Comparison of ENCODE assay signal across 18 cellular contexts in the genomic region with DNA sequence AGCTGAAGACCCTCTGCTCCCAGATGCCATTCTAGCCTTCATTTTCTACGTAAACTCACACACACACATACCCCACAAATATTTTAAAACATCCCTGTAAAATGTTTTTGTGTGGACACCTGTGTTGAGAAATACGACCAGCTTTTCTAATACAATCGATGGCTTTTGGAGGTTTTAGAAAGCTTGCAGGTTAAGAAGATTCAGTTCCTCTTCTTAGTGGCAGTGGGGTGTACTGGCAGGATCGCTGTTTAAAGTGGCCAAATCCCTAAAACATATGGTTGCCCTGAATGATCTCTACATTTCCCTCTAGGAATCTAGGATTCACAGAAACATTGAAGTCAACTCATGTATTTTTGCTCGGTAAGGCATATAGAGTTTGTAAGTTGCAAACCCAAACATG.
"Had no signal": no experiment of that assay in that cellular context is flagged by ENCODE, and none has a peak within 500 bp of the region (broad histone marks: within the 10 kb centered on the region; RNA-seq: fewer than 3 reads in every experiment).

No MANE protein-coding gene starts in this region.

- H3K4me1 Mint-ChIP-seq: activated naive CD8-positive, alpha-beta T cell treated with anti-CD3 and anti-CD28 coated beads for 36 hours; endodermal cell; stimulated activated memory B cell treated with anti-CD40 and anti-IgM and Interleukin-4, amounts not matched to agents 10 μg/mL and 1 μg/mL and 100 μg/mL, for 72 hours had no signal

- DNase-seq: activated CD8-positive, alpha-beta memory T cell treated with anti-CD3 and anti-CD28 coated beads, Interleukin-2, amount 50 U/mL, for 4 hours; activated naive CD4-positive, alpha-beta T cell treated with Interleukin-2 at 50 U/mL for 16 hours; activated naive CD8-positive, alpha-beta T cell treated with anti-CD3 and anti-CD28 coated beads for 36 hours; activated T-cell treated with anti-CD3 and anti-CD28 coated beads, Interleukin-2, amount 50 U/mL, for 24 hours; amniotic stem cell; cerebellar nuclear complex; endodermal cell; heart left ventricle; left cardiac atrium; retina; sigmoid colon; stimulated activated CD4-positive, alpha-beta T cell treated with anti-CD3 and anti-CD28 coated beads, Interleukin-15, amount 100 ng/mL, for 24 hours; transverse colon; uterus had no signal

- ATAC-seq: heart left ventricle; left cardiac atrium; natural killer cell treated with Interleukin-12 subunit alpha and Interleukin-12 subunit beta and Interleukin-15 and Interleukin-18, amount 100 ng/mL, for 72 hours; stimulated activated memory B cell treated with anti-CD40 and anti-IgM and Interleukin-4, amounts not matched to agents 10 μg/mL and 1 μg/mL and 100 μg/mL, for 72 hours had no signal

- H3K27ac Mint-ChIP-seq: activated naive CD8-positive, alpha-beta T cell treated with anti-CD3 and anti-CD28 coated beads for 36 hours; activated T-cell treated with anti-CD3 and anti-CD28 coated beads, Interleukin-2, amount 50 U/mL, for 24 hours; endodermal cell; memory B cell; natural killer cell treated with Interleukin-12 subunit alpha and Interleukin-12 subunit beta and Interleukin-15 and Interleukin-18, amount 100 ng/mL, for 72 hours; progenitor cell of endocrine pancreas; stimulated activated memory B cell treated with anti-CD40 and anti-IgM and Interleukin-4, amounts not matched to agents 10 μg/mL and 1 μg/mL and 100 μg/mL, for 72 hours had no signal

- H3K9me3 Mint-ChIP-seq: activated T-cell treated with anti-CD3 and anti-CD28 coated beads, Interleukin-2, amount 50 U/mL, for 24 hours; endodermal cell; memory B cell had no signal

- H3K4me3 Mint-ChIP-seq: activated naive CD8-positive, alpha-beta T cell treated with anti-CD3 and anti-CD28 coated beads for 36 hours; activated T-cell treated with anti-CD3 and anti-CD28 coated beads, Interleukin-2, amount 50 U/mL, for 24 hours; endodermal cell; memory B cell; natural killer cell treated with Interleukin-12 subunit alpha and Interleukin-12 subunit beta and Interleukin-15 and Interleukin-18, amount 100 ng/mL, for 72 hours; stimulated activated memory B cell treated with anti-CD40 and anti-IgM and Interleukin-4, amounts not matched to agents 10 μg/mL and 1 μg/mL and 100 μg/mL, for 72 hours had no signal
